26 cellular contexts compared by ENCODE assay signal in genomic region chr16:9270424-9270823, GRCh38.
"Had no signal": no experiment of that assay in that cellular context is flagged by ENCODE, and none has a peak within 500 bp of the region (broad histone marks: within the 10 kb centered on the region; RNA-seq: fewer than 3 reads in every experiment).

No MANE protein-coding gene starts in this region.

- H3K36me3 Mint-ChIP-seq: immature natural killer cell; naive thymus-derived CD8-positive, alpha-beta T cell; stimulated activated effector memory CD8-positive, alpha-beta T cell treated with anti-CD3 and anti-CD28 coated beads, Interleukin-12 subunit alpha, Interleukin-12 subunit beta, amount 100 ng/mL, for 72 hours had no signal

- H3K9me3 ChIP-seq: lower lobe of right lung, thyroid gland, vagina had no signal

- H3K4me1 ChIP-seq: left ventricle myocardium inferior, lower lobe of right lung, psoas muscle, sigmoid colon, stomach, thyroid gland, vagina had no signal

- H3K27ac Mint-ChIP-seq: immature natural killer cell; naive thymus-derived CD8-positive, alpha-beta T cell; nephron progenitor cell; stimulated activated effector memory CD8-positive, alpha-beta T cell treated with anti-CD3 and anti-CD28 coated beads, Interleukin-12 subunit alpha, Interleukin-12 subunit beta, amount 100 ng/mL, for 72 hours had no signal

- H3K27me3 ChIP-seq: sigmoid colon, thyroid gland, vagina had no signal

- H3K27ac ChIP-seq: left ventricle myocardium inferior, lower lobe of right lung, psoas muscle, sigmoid colon, stomach, thyroid gland, vagina had no signal

- H3K4me3 ChIP-seq: left ventricle myocardium inferior, lower lobe of right lung, psoas muscle, sigmoid colon, stomach, thyroid gland, vagina had no signal

- H3K9me3 Mint-ChIP-seq: immature natural killer cell; stimulated activated effector memory CD8-positive, alpha-beta T cell treated with anti-CD3 and anti-CD28 coated beads, Interleukin-12 subunit alpha, Interleukin-12 subunit beta, amount 100 ng/mL, for 72 hours had no signal

- H3K36me3 ChIP-seq: left ventricle myocardium inferior, lower lobe of right lung, sigmoid colon, stomach, thyroid gland, vagina had no signal

- ATAC-seq: left colon; lower lobe of right lung; naive thymus-derived CD8-positive, alpha-beta T cell; psoas muscle; right cardiac atrium; stimulated activated effector memory CD8-positive, alpha-beta T cell treated with anti-CD3 and anti-CD28 coated beads, Interleukin-12 subunit alpha, Interleukin-12 subunit beta, amount 100 ng/mL, for 72 hours had no signal

- H3K4me1 Mint-ChIP-seq: immature natural killer cell; nephron progenitor cell; stimulated activated effector memory CD8-positive, alpha-beta T cell treated with anti-CD3 and anti-CD28 coated beads, Interleukin-12 subunit alpha, Interleukin-12 subunit beta, amount 100 ng/mL, for 72 hours had no signal

- H3K4me3 Mint-ChIP-seq: immature natural killer cell; naive thymus-derived CD8-positive, alpha-beta T cell; nephron progenitor cell; stimulated activated effector memory CD8-positive, alpha-beta T cell treated with anti-CD3 and anti-CD28 coated beads, Interleukin-12 subunit alpha, Interleukin-12 subunit beta, amount 100 ng/mL, for 72 hours had no signal

- FAIRE-seq: endometrium, frontal cortex had no signal

- DNase-seq: dermis blood vessel endothelial cell; effector memory CD4-positive, alpha-beta T cell; hypothalamus; immature natural killer cell; islet precursor cell; kidney glomerular epithelial cell; left colon; left ventricle myocardium inferior; lower lobe of right lung; naive thymus-derived CD8-positive, alpha-beta T cell; nephron progenitor cell; nucleus accumbens; posterior cingulate gyrus; psoas muscle; right cardiac atrium; sigmoid colon; stimulated activated CD4-positive, alpha-beta T cell treated with anti-CD3 and anti-CD28 coated beads, Interleukin-2, amount 100 ng/mL, for 24 hours; stimulated activated CD4-positive, alpha-beta T cell treated with anti-CD3 and anti-CD28 coated beads, Interleukin-4, amount 100 ng/mL, for 24 hours; stimulated activated naive CD4-positive, alpha-beta T cell treated with Interleukin-2 at 50 U/mL for 16 hours; stomach; thyroid gland; trophoblast cell had no signal
